23 cellular contexts compared by ENCODE assay signal in the genomic region with DNA sequence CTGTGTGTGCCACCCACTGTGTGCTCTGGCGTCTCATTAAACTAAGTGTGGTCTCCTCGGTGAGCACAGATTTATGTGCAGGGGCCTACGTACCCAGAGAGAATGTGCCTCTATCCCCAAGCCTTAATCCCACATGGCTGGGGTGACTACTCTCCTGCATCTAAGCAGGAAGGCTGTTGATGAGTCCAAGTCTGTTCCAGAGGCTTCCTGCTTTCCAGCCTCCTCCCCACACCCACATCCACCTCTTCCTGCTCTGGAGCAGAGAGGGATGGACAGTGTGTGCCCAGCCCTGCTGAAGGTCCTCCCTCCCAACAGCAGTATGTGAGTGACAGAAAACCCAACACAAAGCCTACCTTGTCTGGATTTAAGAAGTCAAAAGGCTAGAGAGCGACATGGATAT. TPM values are rescaled to one million over a fixed set of nuclear protein-coding genes. Genes with fewer than 3 reads are reported as not detected.
"Had no signal": no experiment of that assay in that cellular context is flagged by ENCODE, and none has a peak within 500 bp of the region (broad histone marks: within the 10 kb centered on the region; RNA-seq: fewer than 3 reads in every experiment).

No MANE protein-coding gene starts in this region.

- H3K4me1 Mint-ChIP-seq: activated naive CD8-positive, alpha-beta T cell treated with anti-CD3 and anti-CD28 coated beads for 36 hours had no signal

- H3K27ac ChIP-seq: breast epithelium, coronary artery, heart right ventricle, left lung, neutrophil, pancreas, psoas muscle, stomach, suprapubic skin, tibial nerve, uterus had no signal

- ATAC-seq: left lung, pancreas, psoas muscle, T-helper 17 cell had no signal

- H3K27ac Mint-ChIP-seq: activated naive CD8-positive, alpha-beta T cell treated with anti-CD3 and anti-CD28 coated beads for 36 hours; nephron; T-helper 17 cell had no signal

- H3K4me1 ChIP-seq: breast epithelium, left lung, pancreas, psoas muscle, stomach, suprapubic skin, tibial nerve, uterus had no signal

- H3K27me3 ChIP-seq: breast epithelium, heart right ventricle, left lung, neutrophil, pancreas, stomach, suprapubic skin, tibial nerve, uterus had no signal

- H3K36me3 ChIP-seq: breast epithelium, neutrophil, uterus had no signal

- H3K9me3 Mint-ChIP-seq: activated naive CD8-positive, alpha-beta T cell treated with anti-CD3 and anti-CD28 coated beads for 36 hours; nephron had no signal

- DNase-seq: activated CD4-positive, alpha-beta T cell treated with anti-CD3 and anti-CD28 coated beads for 1 hour; activated CD4-positive, alpha-beta T cell treated with anti-CD3 and anti-CD28 coated beads, Interleukin-2, amount 50 U/mL, for 4 hours; activated CD8-positive, alpha-beta memory T cell treated with anti-CD3 and anti-CD28 coated beads for 24 hours; activated naive CD4-positive, alpha-beta T cell treated with Interleukin-2 at 50 U/mL for 16 hours; activated naive CD8-positive, alpha-beta T cell treated with anti-CD3 and anti-CD28 coated beads for 36 hours; foreskin fibroblast; heart right ventricle; left lung; mammary epithelial cell; pancreas; psoas muscle; right cardiac atrium; stimulated activated CD4-positive, alpha-beta T cell treated with anti-CD3 and anti-CD28 coated beads, Interleukin-4, amount 100 ng/mL, for 4 hours; stomach; T-helper 17 cell; uterus had no signal

- H3K27me3 Mint-ChIP-seq: activated naive CD8-positive, alpha-beta T cell treated with anti-CD3 and anti-CD28 coated beads for 36 hours; T-helper 17 cell had no signal

- H3K4me3 ChIP-seq: breast epithelium, coronary artery, heart right ventricle, left lung, pancreas, psoas muscle, stomach, suprapubic skin, tibial nerve, uterus had no signal

- H3K9me3 ChIP-seq: breast epithelium, heart right ventricle, left lung, neutrophil, pancreas, psoas muscle, stomach, suprapubic skin, tibial nerve, uterus had no signal

- H3K4me3 Mint-ChIP-seq: activated naive CD8-positive, alpha-beta T cell treated with anti-CD3 and anti-CD28 coated beads for 36 hours; nephron; T-helper 17 cell had no signal

RNA-seq across cellular contexts. Expression of a gene that starts 38.8 kb away (rescaled TPM):
- total RNA-seq: activated naive CD8-positive, alpha-beta T cell treated with anti-CD3 and anti-CD28 coated beads for 36 hours; heart right ventricle; myocyte; psoas muscle; right cardiac atrium; T-helper 17 cell; tibial nerve had no signal
